Comparison of ENCODE assay signal across 1 cellular context in the genomic region with DNA sequence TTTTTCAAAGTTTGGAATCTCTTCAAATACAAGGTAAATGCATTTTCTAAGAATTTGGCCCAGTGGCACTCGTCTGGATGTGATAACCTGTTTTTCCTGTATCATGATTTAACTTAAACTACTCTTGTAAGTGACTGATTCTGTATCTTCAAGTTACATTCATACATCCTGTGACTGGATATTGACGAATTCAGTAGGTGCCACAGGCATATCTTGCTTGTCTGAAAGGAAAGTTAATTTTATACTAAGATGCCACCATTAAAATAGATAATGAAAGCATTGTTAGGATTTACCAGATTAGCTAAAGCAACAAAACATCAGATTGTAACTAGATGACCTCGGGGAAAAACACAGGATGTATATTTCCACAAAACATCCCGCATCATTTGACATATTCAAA.
TF ChIP-seq lines count a peak whose summit lies in the region.

No MANE protein-coding gene starts in this region.

TF ChIP-seq in GM23338, 12 proteins besides CTCF, POLR2A, EP300 and RAD21 (continued from another document):
- no peak for TF ChIP-seq ZNF462 (CRISPR knock-in tag; IDR thresholded peaks at IDR 0.05)
